Comparison of ENCODE assay signal across 1 cellular context in the genomic region with DNA sequence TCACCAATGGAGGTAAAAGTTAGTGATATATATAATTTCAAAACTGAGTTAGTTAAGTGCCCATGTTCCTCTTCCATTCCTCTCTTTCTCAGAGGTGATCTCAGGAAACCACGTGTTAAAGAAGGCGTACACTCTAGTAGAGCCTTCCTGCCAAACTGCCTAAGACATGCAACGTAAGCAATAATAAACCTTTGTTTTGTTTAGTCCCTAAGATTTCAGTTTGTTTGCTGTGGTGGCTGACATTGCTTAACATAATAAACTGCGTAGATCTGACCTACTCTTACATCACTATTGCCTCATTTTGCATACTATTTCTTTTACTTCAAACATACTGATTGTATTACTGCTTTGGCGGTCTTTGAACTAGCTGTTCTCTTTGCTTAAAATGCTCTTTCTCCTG.
TF ChIP-seq lines count a peak whose summit lies in the region.

No MANE protein-coding gene starts in this region.

TF ChIP-seq in HepG2, 621 proteins besides CTCF, POLR2A, EP300 and RAD21 (continued from another document):
- TF ChIP-seq TBX2 (CRISPR knock-in tag; IDR thresholded peaks at IDR 0.05; ENCODE audit: borderline replicate concordance), result no peak
TF ChIP-seq in HepG2: peak in this region for 1.
